In genomic region chr10:84540617-84541288, GRCh38 we compare ENCODE assay signal across 8 cellular contexts.
A peak's percentile ranks its signal among the peaks of the same experiment; 100 is the strongest.
DNase-seq lines count a peak whose midpoint lies in the region; ATAC-seq lines count a peak whose summit lies in the region.

No MANE protein-coding gene starts in this region.

- H3K4me3 ChIP-seq in Jurkat, Clone E6-1 (ENCODE audit: low read length): peak overlapping the region; percentile 28; the same call in 1 of the 2 replicates

- DNase-seq in ELF-1 (ENCODE audit: low read depth, low spot score): peak; percentile 86
- DNase-seq in Jurkat, Clone E6-1 (ENCODE audit: low read depth, low spot score): peak; percentile 14
- peak; percentile 75 for DNase-seq in activated CD4-positive, CD25-positive, alpha-beta regulatory T cell treated with anti-CD3 and anti-CD28 coated beads, Interleukin-2, amount 50 U/mL, for 72 hours
- DNase-seq in central memory CD4-positive, alpha-beta T cell: peak; percentile 45
- peak; percentile 76 for DNase-seq in left kidney (ENCODE audit: low read depth, low spot score)
- peak; percentile 72 to 73 for DNase-seq in stimulated activated CD4-positive, alpha-beta T cell treated with anti-CD3 and anti-CD28 coated beads, Interleukin-2, amount 100 ng/mL, for 48 hours
- DNase-seq in NCI-H748 (lab: John Stamatoyannopoulos, UW; ENCODE audit: unreplicated experiment): no peak

- ATAC-seq in GM21717 (IDR thresholded peaks at IDR 0.05; ENCODE audit: unreplicated experiment): peak; percentile 84
